Comparison of ENCODE assay signal across 8 cellular contexts in the genomic region with DNA sequence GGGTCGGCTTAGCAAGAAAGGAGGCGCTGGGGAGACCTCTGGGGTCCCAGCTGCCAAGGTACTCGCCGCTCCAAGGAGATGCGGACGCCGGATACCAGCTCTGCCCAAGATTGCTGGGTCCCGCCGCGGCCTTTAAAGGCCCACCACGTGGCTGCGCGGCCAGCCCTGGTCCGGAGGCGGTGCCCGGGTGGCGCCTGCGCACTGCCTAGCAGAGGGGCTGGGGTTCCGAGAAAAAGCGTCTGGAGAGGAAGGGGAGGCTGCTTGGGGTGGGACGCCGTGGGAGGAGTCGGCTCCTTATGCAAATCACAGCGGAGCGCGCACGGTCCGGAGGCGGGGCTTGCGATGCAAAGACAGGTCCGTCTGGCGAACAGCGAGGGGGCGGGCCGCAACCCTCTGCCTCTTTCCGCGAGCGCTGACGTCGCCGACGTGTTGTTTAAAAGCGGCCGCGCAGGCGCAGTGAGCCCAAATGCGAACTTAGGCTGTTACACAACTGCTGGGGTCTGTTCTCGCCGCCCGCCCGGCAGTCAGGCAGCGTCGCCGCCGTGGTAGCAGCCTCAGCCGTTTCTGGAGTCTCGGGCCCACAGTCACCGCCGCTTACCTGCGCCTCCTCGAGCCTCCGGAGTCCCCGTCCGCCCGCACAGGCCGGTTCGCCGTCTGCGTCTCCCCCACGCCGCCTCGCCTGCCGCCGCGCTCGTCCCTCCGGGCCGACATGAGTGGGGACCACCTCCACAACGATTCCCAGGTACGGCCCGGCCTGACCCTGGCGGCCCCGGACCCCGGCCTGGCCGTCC. TPM values are rescaled to one million over a fixed set of nuclear protein-coding genes. Genes with fewer than 3 reads are reported as not detected.
DNase-seq lines count a peak whose midpoint lies in the region; ATAC-seq and TF ChIP-seq lines count a peak whose summit lies in the region.

Gene TOP1 (plus strand): TSS at position 464 of the 791 bp plus-strand sequence. CDS start 246 bp downstream, at position 710.

- H3K9me3 ChIP-seq in H9 (ENCODE audit: control insufficient read depth, low read depth, low read length) (no peaks in the 10 kb centered on the region), MG63 (no peaks in the 10 kb centered on the region)

- H2BK12ac ChIP-seq in H9 (ENCODE audit: insufficient read length, low read depth, low read length), result peak within 1 kb of the TSS; percentile 98

- peaks cover 26% of the 10 kb centered on the region; the same call in 1 of the 2 replicates for H3K79me2 ChIP-seq in H9 (ENCODE audit: insufficient read depth, low read length)

- peak within 1 kb of the TSS; percentile 94 for H2BK120ac ChIP-seq in H9 (ENCODE audit: low read depth, low read length, poor library complexity, severe bottlenecking)

- H3K4me3 Mint-ChIP-seq in H9 (peak within 1 kb of the TSS; percentile 88), nephron progenitor cell (peak within 1 kb of the TSS; percentile 99)
- H3K4me3 Mint-ChIP-seq in stimulated activated naive CD8-positive, alpha-beta T cell treated with anti-CD3 and anti-CD28 coated beads, Interleukin-15, amount 100 ng/mL, for 72 hours, result peak within 1 kb of the TSS; percentile 95 to 96

- no peak within 1 kb of the TSS for H2AFZ ChIP-seq in H9 (ENCODE audit: low read length)

- H2AK5ac ChIP-seq in H9 (ENCODE audit: insufficient read length, low read length), result no peak within 1 kb of the TSS

- WGBS in H9 (ENCODE audit: extremely low coverage, insufficient read length, low lambda C conversion rate), result no CpG with 5 or more reads among the region's 85 CpGs

- peak within 1 kb of the TSS; percentile 74 for H3K4me2 ChIP-seq in H9 (ENCODE audit: insufficient read depth, insufficient read length, low read length)

- H3K9me3 Mint-ChIP-seq in H9, result no peaks in the 10 kb centered on the region
- no peaks in the 10 kb centered on the region for H3K9me3 Mint-ChIP-seq in nephron progenitor cell
- H3K9me3 Mint-ChIP-seq in stimulated activated naive CD8-positive, alpha-beta T cell treated with anti-CD3 and anti-CD28 coated beads, Interleukin-15, amount 100 ng/mL, for 72 hours, result no peaks in the 10 kb centered on the region

- peak within 1 kb of the TSS; percentile 83; the same call in 1 of the 2 replicates for H3K4ac ChIP-seq in H9 (ENCODE audit: low read depth, low read length)

- H3K4me3 ChIP-seq in MG63, result peak within 1 kb of the TSS; percentile 80
- H3K4me3 ChIP-seq in fibroblast of the aortic adventitia (ENCODE audit: low read depth, low read length), result peak within 1 kb of the TSS; percentile 90

- no peak within 1 kb of the TSS for H3K23ac ChIP-seq in H9 (ENCODE audit: insufficient read length, low read depth, low read length)

- H3K4me1 ChIP-seq in H9 (ENCODE audit: insufficient read depth, low read length), result peaks cover 7% of the 10 kb centered on the region

- peak within 1 kb of the TSS; percentile 98 for H3K14ac ChIP-seq in H9 (ENCODE audit: insufficient read depth, low read length)

- H3K36me3 Mint-ChIP-seq in H9 (ENCODE audit: insufficient read depth in 1 of 3, low read depth in 3 of 3) (peaks cover 21 to 39% (median 35%) of the 10 kb centered on the region in 3 experiments; a peak in 6 of 7 replicates), nephron progenitor cell (ENCODE audit: low read depth) (peaks cover 33% of the 10 kb centered on the region)

- peaks cover 33% of the 10 kb centered on the region for H3K36me3 ChIP-seq in MG63

- no peak within 1 kb of the TSS for H2BK15ac ChIP-seq in H9 (ENCODE audit: low read depth, low read length)

- H3K56ac ChIP-seq in H9 (ENCODE audit: insufficient read length, low read depth, low read length), result no peak within 1 kb of the TSS

- H4K5ac ChIP-seq in H9 (ENCODE audit: insufficient read length, low read depth, low read length), result no peak within 1 kb of the TSS

- DNase-seq in ELR (ENCODE audit: low read depth) (peak; percentile 100), H9 (peak; percentile 100), MG63 (peak; percentile 100), SHP77 treated with DMSO at 0.1 percent for 48 hours (lab: John Stamatoyannopoulos, UW) (peak; percentile 94), fibroblast of the aortic adventitia (ENCODE audit: low read depth) (peak; percentile 100), nephron progenitor cell (peak; percentile 100)
- peak; percentile 100 for DNase-seq in activated effector memory CD4-positive, alpha-beta T cell treated with anti-CD3 and anti-CD28 coated beads, Interleukin-2, amount 50 U/mL, for 16 hours
- peak; percentile 99 to 100 for DNase-seq in stimulated activated naive CD8-positive, alpha-beta T cell treated with anti-CD3 and anti-CD28 coated beads, Interleukin-15, amount 100 ng/mL, for 72 hours

- H3T11ph ChIP-seq in H9 (ENCODE audit: low read length), result no peak within 1 kb of the TSS

- peak within 1 kb of the TSS; percentile 96 for H3K9ac ChIP-seq in H9 (ENCODE audit: extremely low read depth, insufficient read length, low read length)

- H3K27me3 ChIP-seq in H9 (ENCODE audit: insufficient read depth, low read length), result peaks cover 3% of the 10 kb centered on the region; the same call in 1 of the 2 replicates
- H3K27me3 ChIP-seq in MG63, result no peaks in the 10 kb centered on the region

- peaks cover 13% of the 10 kb centered on the region for H3K23me2 ChIP-seq in H9 (ENCODE audit: insufficient read length, low read depth, low read length, poor library complexity, severe bottlenecking)

- peaks cover 3% of the 10 kb centered on the region for H3K79me1 ChIP-seq in H9 (ENCODE audit: insufficient read depth, low read depth, low read length, poor library complexity, severe bottlenecking)

- H3K27ac Mint-ChIP-seq in H9 (peak within 1 kb of the TSS; percentile 94 to 99 (median 98)), nephron progenitor cell (peak within 1 kb of the TSS; percentile 100)
- H3K27ac Mint-ChIP-seq in stimulated activated naive CD8-positive, alpha-beta T cell treated with anti-CD3 and anti-CD28 coated beads, Interleukin-15, amount 100 ng/mL, for 72 hours, result peak within 1 kb of the TSS; percentile 99 to 100

- no peak within 1 kb of the TSS for H4K91ac ChIP-seq in H9 (ENCODE audit: insufficient read length, low read depth, low read length)

- no peak for TF ChIP-seq CTCF in H9 (conservative IDR thresholded peaks at IDR 0.05)
- TF ChIP-seq CTCF in fibroblast of the aortic adventitia (IDR thresholded peaks at IDR 0.05; ENCODE audit: insufficient read depth, low read length), result no peak
- no peak for TF ChIP-seq CTCF in nephron progenitor cell (IDR thresholded peaks at IDR 0.05)

- no peak within 1 kb of the TSS for H3K27ac ChIP-seq in H9 (ENCODE audit: insufficient read length, low read depth, low read length)

- no peaks in the 10 kb centered on the region for H4K20me1 ChIP-seq in H9 (ENCODE audit: control insufficient read depth, insufficient read depth, insufficient read length)

- no peak within 1 kb of the TSS for H2BK20ac ChIP-seq in H9 (ENCODE audit: low read depth, low read length, poor library complexity, severe bottlenecking)

- H2BK5ac ChIP-seq in H9 (ENCODE audit: insufficient read length, low read length), result no peak within 1 kb of the TSS

- peaks cover 41 to 50% of the 10 kb centered on the region in 2 experiments for H3K4me1 Mint-ChIP-seq in H9
- H3K4me1 Mint-ChIP-seq in nephron progenitor cell, result peaks cover 59% of the 10 kb centered on the region
- H3K4me1 Mint-ChIP-seq in stimulated activated naive CD8-positive, alpha-beta T cell treated with anti-CD3 and anti-CD28 coated beads, Interleukin-15, amount 100 ng/mL, for 72 hours, result peaks cover 51% of the 10 kb centered on the region

- ATAC-seq in stimulated activated naive CD8-positive, alpha-beta T cell treated with anti-CD3 and anti-CD28 coated beads, Interleukin-15, amount 100 ng/mL, for 72 hours, result peak; percentile 94

- peaks cover 27% of the 10 kb centered on the region for H3K27me3 Mint-ChIP-seq in H9 (ENCODE audit: low read depth)
- peaks cover 3% of the 10 kb centered on the region for H3K27me3 Mint-ChIP-seq in nephron progenitor cell (ENCODE audit: low read depth, poor library complexity)
- H3K27me3 Mint-ChIP-seq in stimulated activated naive CD8-positive, alpha-beta T cell treated with anti-CD3 and anti-CD28 coated beads, Interleukin-15, amount 100 ng/mL, for 72 hours, result no peaks in the 10 kb centered on the region

- H4K8ac ChIP-seq in H9 (replicated peaks; ENCODE audit: insufficient read length, low read depth, low read length), result no peak within 1 kb of the TSS

- H3K18ac ChIP-seq in H9 (ENCODE audit: insufficient read length, low read depth, low read length), result peak within 1 kb of the TSS; percentile 99

RNA-seq across cellular contexts. Expression of gene TOP1, which starts in this region (rescaled TPM):
- total RNA-seq in H9 (2021) (96.4 and 98.5 TPM in 2 replicates), fibroblast of the aortic adventitia (ENCODE audit: low replicate concordance) (8.3 and 12.0 TPM in 2 replicates)
- 21.3 and 28.5 TPM in 2 replicates for total RNA-seq in MG63 (2014; rRNA removed; shearing (Covaris generic); ENCODE audit: low replicate concordance)
